ENCODE assay signal across 1 cellular context in genomic region chr5:56464935-56465756, GRCh38.
TF ChIP-seq lines count a peak whose summit lies in the region.

No MANE protein-coding gene starts in this region.

TF ChIP-seq in HepG2, 621 proteins besides CTCF, POLR2A, EP300 and RAD21 (continued from another document and continues in another):
- TF ChIP-seq SYNCRIP (IDR thresholded peaks at IDR 0.05; ENCODE audit: insufficient read depth, low read depth, low read length) (no peak), CBX5 (CRISPR knock-in tag; IDR thresholded peaks at IDR 0.05; ENCODE audit: borderline replicate concordance) (peak; percentile 84; the same call in 1 of the 2 replicates), ZFP1 (CRISPR knock-in tag; IDR thresholded peaks at IDR 0.05) (no peak), ZSCAN25 (CRISPR knock-in tag; IDR thresholded peaks at IDR 0.05) (peak; percentile 34; the same call in 1 of the 2 replicates), HOXA3 (CRISPR knock-in tag; IDR thresholded peaks at IDR 0.05) (peak; percentile 73; the same call in 1 of the 2 replicates), AGO2 (optimal IDR thresholded peaks at IDR 0.05; ENCODE audit: low read depth, low read length) (no peak), RBAK (CRISPR knock-in tag; IDR thresholded peaks at IDR 0.05) (no peak), ZNF761 (CRISPR knock-in tag; conservative IDR thresholded peaks at IDR 0.05) (no peak), ZNF225 (CRISPR knock-in tag; IDR thresholded peaks at IDR 0.05) (no peak), ZNF704 (CRISPR knock-in tag; IDR thresholded peaks at IDR 0.05; ENCODE audit: borderline replicate concordance) (no peak), TBX3 (IDR thresholded peaks at IDR 0.05; ENCODE audit: borderline replicate concordance) (0 out of 2 replicates have a peak, but pooled peaks have one; percentile 21), TEF (CRISPR knock-in tag; IDR thresholded peaks at IDR 0.05) (no peak), ZFP37 (CRISPR knock-in tag; IDR thresholded peaks at IDR 0.05; ENCODE audit: borderline replicate concordance) (no peak), ETS1 (CRISPR knock-in tag; IDR thresholded peaks at IDR 0.05) (no peak), PLRG1 (conservative IDR thresholded peaks at IDR 0.05) (no peak), SP1 (IDR thresholded peaks at IDR 0.05) (no peak), SP1 (CRISPR knock-in tag; IDR thresholded peaks at IDR 0.05) (no peak), ETV6 (CRISPR knock-in tag; conservative IDR thresholded peaks at IDR 0.05) (no peak), ZNF234 (CRISPR knock-in tag; conservative IDR thresholded peaks at IDR 0.05) (no peak), ZBTB40 (IDR thresholded peaks at IDR 0.05) (no peak), ZBTB40 (CRISPR knock-in tag; IDR thresholded peaks at IDR 0.05) (no peak; the same call in 1 of the 2 replicates), DNMT3B (CRISPR knock-in tag; conservative IDR thresholded peaks at IDR 0.05) (no peak; the same call in 1 of the 2 replicates), ZBTB44 (CRISPR knock-in tag; IDR thresholded peaks at IDR 0.05) (no peak), ZNF235 (CRISPR knock-in tag; IDR thresholded peaks at IDR 0.05; ENCODE audit: borderline replicate concordance) (no peak), ZNF792 (CRISPR knock-in tag; IDR thresholded peaks at IDR 0.05) (peak; percentile 67; the same call in 1 of the 2 replicates), ZNF382 (CRISPR knock-in tag; IDR thresholded peaks at IDR 0.05; ENCODE audit: borderline replicate concordance) (no peak), NONO (IDR thresholded peaks at IDR 0.05) (no peak), NONO (CRISPR knock-in tag; conservative IDR thresholded peaks at IDR 0.05) (0 out of 2 replicates have a peak, but pooled peaks have one; percentile 47), THAP11 (CRISPR knock-in tag; IDR thresholded peaks at IDR 0.05) (peak; percentile 59; the same call in 1 of the 2 replicates), FOXA3 (CRISPR knock-in tag; IDR thresholded peaks at IDR 0.05) (peak; percentile 95), HMG20A (CRISPR knock-in tag; IDR thresholded peaks at IDR 0.05; ENCODE audit: borderline replicate concordance) (peak; percentile 74; the same call in 1 of the 2 replicates), MXD4 (CRISPR knock-in tag; IDR thresholded peaks at IDR 0.05) (no peak), MIER2 (CRISPR knock-in tag; IDR thresholded peaks at IDR 0.05) (peak; percentile 82), FOSL1 (CRISPR knock-in tag; IDR thresholded peaks at IDR 0.05; ENCODE audit: borderline replicate concordance) (no peak), MTA3 (CRISPR knock-in tag; IDR thresholded peaks at IDR 0.05) (no peak), ZNF776 (CRISPR knock-in tag; IDR thresholded peaks at IDR 0.05) (no peak), MAZ (IDR thresholded peaks at IDR 0.05; ENCODE audit: borderline replicate concordance, low read depth, low read length) (no peak), MAZ (CRISPR knock-in tag; IDR thresholded peaks at IDR 0.05; ENCODE audit: low read depth) (no peak), DPF2 (CRISPR knock-in tag; IDR thresholded peaks at IDR 0.05; ENCODE audit: borderline replicate concordance, low read depth) (peak; percentile 81), ZNF44 (CRISPR knock-in tag; IDR thresholded peaks at IDR 0.05) (no peak), ZHX2 (IDR thresholded peaks at IDR 0.05; ENCODE audit: low read depth) (no peak), ZHX2 (CRISPR knock-in tag; IDR thresholded peaks at IDR 0.05; ENCODE audit: borderline replicate concordance) (no peak), ATF2 (CRISPR knock-in tag; IDR thresholded peaks at IDR 0.05) (peak; percentile 67), NCOR1 (IDR thresholded peaks at IDR 0.05; ENCODE audit: borderline replicate concordance, low read length) (peak; percentile 88; the same call in 1 of the 2 replicates), SP140L (CRISPR knock-in tag; IDR thresholded peaks at IDR 0.05; ENCODE audit: borderline replicate concordance) (no peak), GABPB1 (CRISPR knock-in tag; IDR thresholded peaks at IDR 0.05) (0 out of 2 replicates have a peak, but pooled peaks have one; percentile 23), TCF12 (IDR thresholded peaks at IDR 0.05) (no peak), TCF12 (CRISPR knock-in tag; IDR thresholded peaks at IDR 0.05) (no peak)
